9 cellular contexts compared by ENCODE assay signal in the genomic region with DNA sequence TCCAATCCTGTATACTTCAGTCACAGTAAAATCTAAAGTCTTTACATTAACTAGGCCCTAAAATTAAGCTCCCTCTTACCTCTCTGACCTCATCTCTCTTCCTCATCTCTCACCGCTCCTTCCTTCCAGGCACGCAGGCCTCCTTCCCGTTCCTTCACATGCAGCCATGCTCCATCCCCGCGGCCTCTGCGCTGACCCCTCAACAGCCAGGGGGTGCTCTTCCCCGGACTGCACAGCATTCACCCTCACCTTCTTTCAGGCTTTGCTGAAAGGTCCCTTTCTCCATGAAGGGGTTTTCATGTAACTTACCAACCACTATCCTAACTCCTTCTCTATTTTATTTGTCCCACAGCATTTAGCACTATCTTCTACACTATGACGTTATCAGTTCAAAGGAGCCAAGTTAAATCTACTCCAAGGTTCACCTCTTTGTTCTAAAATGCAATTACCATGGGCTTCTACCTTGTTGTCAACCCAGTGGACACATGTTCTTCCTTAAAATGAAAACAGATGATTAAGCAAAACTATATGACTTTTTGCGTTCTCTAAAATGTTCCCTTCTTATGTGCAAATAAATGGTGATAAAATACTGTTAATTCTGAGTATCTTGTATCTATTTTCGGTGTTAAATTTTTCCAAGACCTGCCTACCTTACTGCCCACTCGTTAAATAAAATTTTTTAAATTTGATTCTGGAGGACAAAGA. TPM values are rescaled to one million over a fixed set of nuclear protein-coding genes. Genes with fewer than 3 reads are reported as not detected.
DNase-seq lines count a peak whose midpoint lies in the region; ATAC-seq and TF ChIP-seq lines count a peak whose summit lies in the region.
"Had no signal": no experiment of that assay in that cellular context is flagged by ENCODE, and none has a peak within 500 bp of the region (broad histone marks: within the 10 kb centered on the region; RNA-seq: fewer than 3 reads in every experiment).

No MANE protein-coding gene starts in this region.

- in situ Hi-C loops in SK-MEL-5 (cut with HindIII; ENCODE audit: low pct_unique_long_range_greater_than_20kb, low sequenced_read_pairs): no loop called here

- H3K27ac ChIP-seq in foreskin keratinocyte: no peak overlapping the region

- no peaks in the 10 kb centered on the region for H3K4me1 ChIP-seq in foreskin keratinocyte

- ATAC-seq in foreskin keratinocyte: no peak
- ATAC-seq in HG02981 (IDR thresholded peaks at IDR 0.05; ENCODE audit: unreplicated experiment): no peak
- no peak for ATAC-seq in GM18867 (IDR thresholded peaks at IDR 0.05; ENCODE audit: unreplicated experiment)
- ATAC-seq in HG03432 (IDR thresholded peaks at IDR 0.05; ENCODE audit: unreplicated experiment): no peak

- TF ChIP-seq CTCF in GM12872 (IDR thresholded peaks at IDR 0.05; ENCODE audit: insufficient read depth, low read depth, low read length) (peak; percentile 55), foreskin keratinocyte (conservative IDR thresholded peaks at IDR 0.05) (peak; percentile 52)

- DNase-seq in SK-MEL-5 (ENCODE audit: low read depth, low spot score) (peak; percentile 8), foreskin keratinocyte (no peak), retina (peak; percentile 28), NK-92 (lab: John Stamatoyannopoulos, UW; ENCODE audit: unreplicated experiment) (no peak)
- DNase-seq: NCI-H524 had no signal

- H3K27me3 ChIP-seq in foreskin keratinocyte: no peaks in the 10 kb centered on the region

RNA-seq across cellular contexts. Expression of gene APOA1, which starts 57.8 kb away (rescaled TPM):
- total RNA-seq in SK-MEL-5 (2014; rRNA removed; shearing (Covaris generic)): not detected in 2 replicates
- polyA plus RNA-seq in SK-MEL-5 (2015; cell fraction: cytosol; rRNA removed): not detected in 2 replicates
- not detected in 2 replicates for polyA plus RNA-seq in SK-MEL-5 (2015; cell fraction: nucleus; rRNA removed)
- not detected in 2 replicates for total RNA-seq in foreskin keratinocyte
- not detected in 2 replicates for polyA plus RNA-seq in foreskin keratinocyte

Comparison
In these comparisons a context has a peak if more than half of its experiments do, and no peak if none do; other contexts are left out.
1. DNase-seq: peak in SK-MEL-5 (single experiment) and retina (single experiment); none in foreskin keratinocyte (0 of 2) and NK-92 (single experiment).